In genomic region chr14:73746540-73747385, GRCh38 we compare ENCODE assay signal across 8 cellular contexts. TPM values are rescaled to one million over a fixed set of nuclear protein-coding genes. Genes with fewer than 3 reads are reported as not detected.
DNase-seq lines count a peak whose midpoint lies in the region; ATAC-seq, FAIRE-seq and TF ChIP-seq lines count a peak whose summit lies in the region.

No MANE protein-coding gene starts in this region.

- TF ChIP-seq CTCF in kidney (IDR thresholded peaks at IDR 0.05; ENCODE audit: borderline replicate concordance, extremely low read depth, insufficient read depth), result no peak
- peak in 1 of 5 experiments; percentile 23 for TF ChIP-seq CTCF in transverse colon (IDR thresholded peaks at IDR 0.05)

- H3K4me3 ChIP-seq in kidney (ENCODE audit: low read length in 2 of 2) (no peak overlapping the region), transverse colon (no peak overlapping the region)

- peaks cover 37% of the 10 kb centered on the region for H3K36me3 Mint-ChIP-seq in activated T-cell treated with anti-CD3 and anti-CD28 coated beads, Interleukin-2, amount 50 U/mL, for 24 hours (ENCODE audit: low read depth)

- H3K4me1 ChIP-seq in kidney (ENCODE audit: control insufficient read depth in 1 of 2, insufficient read depth in 1 of 2, low read depth in 1 of 2, low read length in 2 of 2) (peaks cover 74 to 77% of the 10 kb centered on the region in 2 donors), transverse colon (peaks cover 93 to 100% (median 99%) of the 10 kb centered on the region in 4 donors)

- intact Hi-C loops in kidney (cut with DNase I), result no loop called here
- intact Hi-C loops in transverse colon (cut with DNase I; ENCODE audit: low total_unique reads), result no loop called here

- H3K9me3 ChIP-seq in kidney (ENCODE audit: control insufficient read depth in 1 of 2, low read length in 2 of 2) (no peaks in the 10 kb centered on the region), transverse colon (no peaks in the 10 kb centered on the region)

- TF ChIP-seq POLR2A in transverse colon (IDR thresholded peaks at IDR 0.05), result no peak

- FAIRE-seq in kidney (lab: Jason Lieb, UNC), result no peak

- no peak for ATAC-seq in HG03439 (IDR thresholded peaks at IDR 0.05; ENCODE audit: unreplicated experiment)

- DNase-seq in activated T-cell treated with anti-CD3 and anti-CD28 coated beads, Interleukin-2, amount 50 U/mL, for 24 hours, result no peak
- DNase-seq in activated T-cell treated with anti-CD3 and anti-CD28 coated beads for 4 hours, result no peak
- no peak for DNase-seq in kidney
- no peak for DNase-seq in transverse colon
- no peak for DNase-seq in stimulated activated CD4-positive, alpha-beta T cell treated with anti-CD3 and anti-CD28 coated beads, Interleukin-4, amount 100 ng/mL, for 24 hours
- DNase-seq in NCI-H2081 treated with DMSO at 0.1 percent for 48 hours (lab: John Stamatoyannopoulos, UW), result no peak

- H3K27ac ChIP-seq in angular gyrus (ENCODE audit: low read depth, low read length) (peak overlapping the region; percentile 22), kidney (ENCODE audit: low read depth in 2 of 2, low read length in 2 of 2) (peak overlapping the region; percentile 29 to 34), transverse colon (peak overlapping the region; percentile 99 to 100 (median 100))

- peak overlapping the region in 1 of 2 donors; percentile 30 for H3K9ac ChIP-seq in kidney (ENCODE audit: low read length in 2 of 2)

- H3K27me3 Mint-ChIP-seq in activated T-cell treated with anti-CD3 and anti-CD28 coated beads, Interleukin-2, amount 50 U/mL, for 24 hours, result no peaks in the 10 kb centered on the region

- peaks cover 99% of the 10 kb centered on the region for H3K4me1 Mint-ChIP-seq in activated T-cell treated with anti-CD3 and anti-CD28 coated beads, Interleukin-2, amount 50 U/mL, for 24 hours (ENCODE audit: low read depth)

- H3K27me3 ChIP-seq in transverse colon, result no peaks in the 10 kb centered on the region

- in situ Hi-C loops in transverse colon (cut with MboI; ENCODE audit: low pct_ligation_motif_present in 1 of 4, low pct_unique_long_range_greater_than_20kb in 1 of 4, low sequenced_read_pairs in 3 of 4), result no loop called here

- peak overlapping the region; percentile 92 for H3K27ac Mint-ChIP-seq in activated T-cell treated with anti-CD3 and anti-CD28 coated beads, Interleukin-2, amount 50 U/mL, for 24 hours

- no peak for TF ChIP-seq EP300 in transverse colon (IDR thresholded peaks at IDR 0.05; ENCODE audit: low read depth)

- H3K36me3 ChIP-seq in kidney (ENCODE audit: control insufficient read depth in 1 of 2, insufficient read depth in 2 of 2, low read length in 2 of 2) (no peaks in the 10 kb centered on the region), transverse colon (no peaks in the 10 kb centered on the region)

- no peaks in the 10 kb centered on the region for H3K9me3 Mint-ChIP-seq in activated T-cell treated with anti-CD3 and anti-CD28 coated beads, Interleukin-2, amount 50 U/mL, for 24 hours

- H3K4me3 Mint-ChIP-seq in activated T-cell treated with anti-CD3 and anti-CD28 coated beads, Interleukin-2, amount 50 U/mL, for 24 hours, result no peak overlapping the region

- 40 to 57% methylated on average over 1 to 5 of the region's 5 CpGs for WGBS in transverse colon (ENCODE audit: low coverage in 1 of 2), 2 donors

RNA-seq across cellular contexts. Expression of gene PNMA1, which starts 32.6 kb away (rescaled TPM):
- total RNA-seq in kidney, result 53.1 TPM
- polyA plus RNA-seq in kidney (ENCODE audit: insufficient read depth, low read depth, low replicate concordance), result 34.6 TPM
- 10 to 100 TPM; 12.7 to 22.1 (median 12.7) TPM for total RNA-seq in transverse colon

Comparison
In these comparisons a context has a peak if more than half of its experiments do, and no peak if none do; other contexts are left out.
1. H3K27ac ChIP-seq: peak in every context shown above with its lines; median percentile 100 in transverse colon; 32 in kidney; 22 in angular gyrus.